In genomic region chr3:48155122-48155521, GRCh38 we compare ENCODE assay signal across 14 cellular contexts. TPM values are rescaled to one million over a fixed set of nuclear protein-coding genes. Genes with fewer than 3 reads are reported as not detected.
DNase-seq lines count a peak whose midpoint lies in the region; FAIRE-seq lines count a peak whose summit lies in the region.
"Had no signal": no experiment of that assay in that cellular context is flagged by ENCODE, and none has a peak within 500 bp of the region (broad histone marks: within the 10 kb centered on the region; RNA-seq: fewer than 3 reads in every experiment).

No MANE protein-coding gene starts in this region.

- H3K27ac Mint-ChIP-seq in stimulated activated naive CD8-positive, alpha-beta T cell treated with anti-CD3 and anti-CD28 coated beads, Interleukin-15, Interleukin-2, amounts not matched to agents 100 ng/mL and 50 ng/mL, for 24 hours, result peak overlapping the region; percentile 31
- no peak overlapping the region for H3K27ac Mint-ChIP-seq in activated CD4-positive, alpha-beta memory T cell treated with anti-CD3 and anti-CD28 coated beads, Interleukin-2, amount 10 ng/mL, durations not matched to agents 7 days and 5 days
- H3K27ac Mint-ChIP-seq: activated CD4-positive, alpha-beta T cell treated with anti-CD3 and anti-CD28 coated beads, Interleukin-2, amount 10 ng/mL, durations not matched to agents 24 days and 14 days had no signal

- no peaks in the 10 kb centered on the region for H3K4me1 Mint-ChIP-seq in stimulated activated naive CD8-positive, alpha-beta T cell treated with anti-CD3 and anti-CD28 coated beads, Interleukin-15, Interleukin-2, amounts not matched to agents 100 ng/mL and 50 ng/mL, for 24 hours (ENCODE audit: low read depth)
- no peaks in the 10 kb centered on the region for H3K4me1 Mint-ChIP-seq in activated CD4-positive, alpha-beta memory T cell treated with anti-CD3 and anti-CD28 coated beads, Interleukin-2, amount 10 ng/mL, durations not matched to agents 7 days and 5 days

- peak; percentile 79 for FAIRE-seq in RCC 7860 (lab: Jason Lieb, UNC)

- CTCF ChIA-PET in activated CD4-positive, alpha-beta memory T cell treated with anti-CD3 and anti-CD28 coated beads, Interleukin-2, amount 10 ng/mL, durations not matched to agents 7 days and 5 days (lab: Charles Lee), result interaction anchor here (0.7 to 1.6 kb wide), 2 partner anchors 256 to 317 kb away, joined by 3 to 5 read pairs; no protein-coding TSS in a partner anchor

- no peaks in the 10 kb centered on the region for H3K27me3 Mint-ChIP-seq in stimulated activated naive CD8-positive, alpha-beta T cell treated with anti-CD3 and anti-CD28 coated beads, Interleukin-15, Interleukin-2, amounts not matched to agents 100 ng/mL and 50 ng/mL, for 24 hours
- H3K27me3 Mint-ChIP-seq in activated CD4-positive, alpha-beta memory T cell treated with anti-CD3 and anti-CD28 coated beads, Interleukin-2, amount 10 ng/mL, durations not matched to agents 7 days and 5 days, result no peaks in the 10 kb centered on the region
- H3K27me3 Mint-ChIP-seq: activated CD4-positive, alpha-beta T cell treated with anti-CD3 and anti-CD28 coated beads, Interleukin-2, amount 10 ng/mL, durations not matched to agents 24 days and 14 days had no signal

- no peak overlapping the region for H3K4me3 Mint-ChIP-seq in stimulated activated naive CD8-positive, alpha-beta T cell treated with anti-CD3 and anti-CD28 coated beads, Interleukin-15, Interleukin-2, amounts not matched to agents 100 ng/mL and 50 ng/mL, for 24 hours
- no peak overlapping the region for H3K4me3 Mint-ChIP-seq in activated CD4-positive, alpha-beta memory T cell treated with anti-CD3 and anti-CD28 coated beads, Interleukin-2, amount 10 ng/mL, durations not matched to agents 7 days and 5 days
- H3K4me3 Mint-ChIP-seq: activated CD4-positive, alpha-beta T cell treated with anti-CD3 and anti-CD28 coated beads, Interleukin-2, amount 10 ng/mL, durations not matched to agents 24 days and 14 days had no signal

- no peaks in the 10 kb centered on the region for H3K9me3 Mint-ChIP-seq in stimulated activated naive CD8-positive, alpha-beta T cell treated with anti-CD3 and anti-CD28 coated beads, Interleukin-15, Interleukin-2, amounts not matched to agents 100 ng/mL and 50 ng/mL, for 24 hours
- H3K9me3 Mint-ChIP-seq in activated CD4-positive, alpha-beta memory T cell treated with anti-CD3 and anti-CD28 coated beads, Interleukin-2, amount 10 ng/mL, durations not matched to agents 7 days and 5 days, result no peaks in the 10 kb centered on the region
- H3K9me3 Mint-ChIP-seq: activated CD4-positive, alpha-beta T cell treated with anti-CD3 and anti-CD28 coated beads, Interleukin-2, amount 10 ng/mL, durations not matched to agents 24 days and 14 days had no signal

- peaks cover 31% of the 10 kb centered on the region for H3K36me3 Mint-ChIP-seq in stimulated activated naive CD8-positive, alpha-beta T cell treated with anti-CD3 and anti-CD28 coated beads, Interleukin-15, Interleukin-2, amounts not matched to agents 100 ng/mL and 50 ng/mL, for 24 hours (ENCODE audit: low read depth)
- peaks cover 26% of the 10 kb centered on the region for H3K36me3 Mint-ChIP-seq in activated CD4-positive, alpha-beta memory T cell treated with anti-CD3 and anti-CD28 coated beads, Interleukin-2, amount 10 ng/mL, durations not matched to agents 7 days and 5 days (ENCODE audit: low read depth)

- DNase-seq in NCI-H187 (lab: John Stamatoyannopoulos, UW) (peak; percentile 1 to 4), NCI-H187 treated with DMSO at 0.1 percent for 48 hours (lab: John Stamatoyannopoulos, UW) (no peak), RCC 7860 (ENCODE audit: low spot score) (peak; percentile 75), fibroblast of gingiva (ENCODE audit: low read depth) (peak; percentile 23), NCI-H2029 (lab: John Stamatoyannopoulos, UW) (no peak)
- no peak for DNase-seq in activated CD4-positive, alpha-beta memory T cell treated with anti-CD3 and anti-CD28 coated beads, Interleukin-2, amount 10 ng/mL, durations not matched to agents 7 days and 5 days
- DNase-seq in activated effector memory CD4-positive, alpha-beta T cell treated with anti-CD3 and anti-CD28 coated beads, Interleukin-2, amount 50 U/mL, for 16 hours, result no peak
- DNase-seq: activated CD4-positive, alpha-beta T cell treated with anti-CD3 and anti-CD28 coated beads, Interleukin-2, amount 10 ng/mL, durations not matched to agents 24 days and 14 days; activated gamma-delta T cell treated with Interleukin-2 at 50 U/mL for 16 hours; dorsolateral prefrontal cortex; GOT3; MV-4-11; NCI-H526 had no signal

- POLR2A ChIA-PET in activated CD4-positive, alpha-beta memory T cell treated with anti-CD3 and anti-CD28 coated beads, Interleukin-2, amount 10 ng/mL, durations not matched to agents 7 days and 5 days (lab: Charles Lee), result no interaction called here

RNA-seq across cellular contexts. Expression of gene CDC25A, which starts 33.1 kb away (rescaled TPM):
- 10 to 100 TPM; 19.6 to 20.1 TPM for total RNA-seq in activated CD4-positive, alpha-beta memory T cell treated with anti-CD3 and anti-CD28 coated beads, Interleukin-2, amount 10 ng/mL, durations not matched to agents 7 days and 5 days

Comparison
In these comparisons a context has a peak if more than half of its experiments do, and no peak if none do; other contexts are left out.
1. DNase-seq: peak in NCI-H187 (2 of 2), RCC 7860 (single experiment) and fibroblast of gingiva (single experiment); none in NCI-H187 treated with DMSO at 0.1 percent for 48 hours (single experiment), NCI-H2029 (single experiment), activated CD4-positive, alpha-beta memory T cell treated with anti-CD3 and anti-CD28 coated beads, Interleukin-2, amount 10 ng/mL, durations not matched to agents 7 days and 5 days (single experiment) and activated effector memory CD4-positive, alpha-beta T cell treated with anti-CD3 and anti-CD28 coated beads, Interleukin-2, amount 50 U/mL, for 16 hours (single experiment).